In genomic region chr19:48681127-48681470, GRCh38 we compare ENCODE assay signal across 12 cellular contexts. TPM values are rescaled to one million over a fixed set of nuclear protein-coding genes. Genes with fewer than 3 reads are reported as not detected.
DNase-seq lines count a peak whose midpoint lies in the region; ATAC-seq and TF ChIP-seq lines count a peak whose summit lies in the region.
"Had no signal": no experiment of that assay in that cellular context is flagged by ENCODE, and none has a peak within 500 bp of the region (broad histone marks: within the 10 kb centered on the region; RNA-seq: fewer than 3 reads in every experiment).

No MANE protein-coding gene starts in this region.

- no peaks in the 10 kb centered on the region for H3K27me3 Mint-ChIP-seq in natural killer cell treated with Interleukin-12 subunit alpha and Interleukin-12 subunit beta and Interleukin-15 and Interleukin-18, amount 100 ng/mL, for 72 hours
- H3K27me3 Mint-ChIP-seq: stimulated activated naive CD8-positive, alpha-beta T cell treated with anti-CD3 and anti-CD28 coated beads, Interleukin-15, Interleukin-2, amounts not matched to agents 100 ng/mL and 50 ng/mL, for 24 hours had no signal

- H4K20me1 ChIP-seq in BLaER1 treated with 17β-estradiol and CSF1 and Interleukin-3, amounts not matched to agents 10 nM and 100 nM = no peaks in the 10 kb centered on the region; a peak in 1 of 22 replicates

- in situ Hi-C loops in astrocyte of the spinal cord (cut with HindIII; ENCODE audit: low sequenced_read_pairs) = no loop called here

- peak overlapping the region; percentile 52 to 79 (median 65); a peak in 20 of 22 replicates for H3K27ac ChIP-seq in BLaER1 treated with 17β-estradiol and CSF1 and Interleukin-3, amounts not matched to agents 10 nM and 100 nM

- 0 out of 20 replicates have a peak overlapping the region, but pooled peaks of 1 of the 10 experiments have one; percentile 19 for H3K4me3 ChIP-seq in BLaER1 treated with 17β-estradiol and CSF1 and Interleukin-3, amounts not matched to agents 10 nM and 100 nM
- H3K4me3 ChIP-seq in astrocyte of the spinal cord (ENCODE audit: low read depth, low read length) = no peak overlapping the region

- no peaks in the 10 kb centered on the region for H3K4me1 Mint-ChIP-seq in natural killer cell treated with Interleukin-12 subunit alpha and Interleukin-12 subunit beta and Interleukin-15 and Interleukin-18, amount 100 ng/mL, for 72 hours (ENCODE audit: low read depth in 2 of 2)

- H3K9ac ChIP-seq in BLaER1 treated with 17β-estradiol and CSF1 and Interleukin-3, amounts not matched to agents 10 nM and 100 nM = peak overlapping the region; percentile 20 to 65 (median 52); a peak in 18 of 22 replicates

- no peaks in the 10 kb centered on the region for H3K9me3 ChIP-seq in BLaER1 treated with 17β-estradiol and CSF1 and Interleukin-3, amounts not matched to agents 10 nM and 100 nM (replicated peaks in 1 of 11)

- no peaks in the 10 kb centered on the region for H3K27me3 ChIP-seq in BLaER1 treated with 17β-estradiol and CSF1 and Interleukin-3, amounts not matched to agents 10 nM and 100 nM

- peak overlapping the region; percentile 80 to 98 (median 92) for H3K4me2 ChIP-seq in BLaER1 treated with 17β-estradiol and CSF1 and Interleukin-3, amounts not matched to agents 10 nM and 100 nM

- peak; percentile 15 to 63 for ATAC-seq in natural killer cell treated with Interleukin-12 subunit alpha and Interleukin-12 subunit beta and Interleukin-15 and Interleukin-18, amount 100 ng/mL, for 72 hours
- ATAC-seq in GM21723 (IDR thresholded peaks at IDR 0.05; ENCODE audit: unreplicated experiment) = no peak

- no peak for TF ChIP-seq CTCF in astrocyte of the spinal cord (IDR thresholded peaks at IDR 0.05; ENCODE audit: low read depth, low read length)

- H3K36me3 ChIP-seq in BLaER1 treated with 17β-estradiol and CSF1 and Interleukin-3, amounts not matched to agents 10 nM and 100 nM = no peaks in the 10 kb centered on the region

- H3K4me3 Mint-ChIP-seq in natural killer cell treated with Interleukin-12 subunit alpha and Interleukin-12 subunit beta and Interleukin-15 and Interleukin-18, amount 100 ng/mL, for 72 hours = no peak overlapping the region
- H3K4me3 Mint-ChIP-seq: stimulated activated naive CD8-positive, alpha-beta T cell treated with anti-CD3 and anti-CD28 coated beads, Interleukin-15, Interleukin-2, amounts not matched to agents 100 ng/mL and 50 ng/mL, for 24 hours had no signal

- H3K4me1 ChIP-seq in BLaER1 treated with 17β-estradiol and CSF1 and Interleukin-3, amounts not matched to agents 10 nM and 100 nM = peaks cover 30 to 82% (median 61%) of the 10 kb centered on the region in 10 experiments

- no peak overlapping the region for H3K27ac Mint-ChIP-seq in natural killer cell treated with Interleukin-12 subunit alpha and Interleukin-12 subunit beta and Interleukin-15 and Interleukin-18, amount 100 ng/mL, for 72 hours
- H3K27ac Mint-ChIP-seq: stimulated activated naive CD8-positive, alpha-beta T cell treated with anti-CD3 and anti-CD28 coated beads, Interleukin-15, Interleukin-2, amounts not matched to agents 100 ng/mL and 50 ng/mL, for 24 hours had no signal

- no peaks in the 10 kb centered on the region for H3K9me3 Mint-ChIP-seq in natural killer cell treated with Interleukin-12 subunit alpha and Interleukin-12 subunit beta and Interleukin-15 and Interleukin-18, amount 100 ng/mL, for 72 hours
- H3K9me3 Mint-ChIP-seq: stimulated activated naive CD8-positive, alpha-beta T cell treated with anti-CD3 and anti-CD28 coated beads, Interleukin-15, Interleukin-2, amounts not matched to agents 100 ng/mL and 50 ng/mL, for 24 hours had no signal

- H3K36me3 Mint-ChIP-seq in natural killer cell treated with Interleukin-12 subunit alpha and Interleukin-12 subunit beta and Interleukin-15 and Interleukin-18, amount 100 ng/mL, for 72 hours = no peaks in the 10 kb centered on the region

- peak in 64 of 76 experiments; percentile 18 to 89 (median 68) for DNase-seq in HUDEP-2 (lab: John Stamatoyannopoulos, UW; ENCODE audit: unreplicated experiment in 76 of 76)
- DNase-seq in astrocyte of the spinal cord (ENCODE audit: low read depth, low spot score) = peak; percentile 56
- no peak for DNase-seq in natural killer cell treated with Interleukin-12 subunit alpha and Interleukin-12 subunit beta and Interleukin-15 and Interleukin-18, amount 100 ng/mL, for 72 hours (ENCODE audit: low spot score)
- DNase-seq in NK-92 (lab: John Stamatoyannopoulos, UW; ENCODE audit: unreplicated experiment) = no peak
- no peak for DNase-seq in midbrain (lab: John Stamatoyannopoulos, UW)
- DNase-seq in LoVo (ENCODE audit: low spot score) = no peak
- DNase-seq: DMS79, islet precursor cell had no signal

RNA-seq across cellular contexts. Expression of gene NTN5, which starts 8.3 kb away (rescaled TPM):
- under 1 TPM; 0.21 to 0.28 TPM for total RNA-seq in natural killer cell treated with Interleukin-12 subunit alpha and Interleukin-12 subunit beta and Interleukin-15 and Interleukin-18, amount 100 ng/mL, for 72 hours
- total RNA-seq: dermis microvascular lymphatic vessel endothelial cell had no signal

RNA-seq across cellular contexts. Expression of gene FUT2, which starts 14.7 kb away (rescaled TPM):
- not detected for total RNA-seq in natural killer cell treated with Interleukin-12 subunit alpha and Interleukin-12 subunit beta and Interleukin-15 and Interleukin-18, amount 100 ng/mL, for 72 hours
- total RNA-seq: dermis microvascular lymphatic vessel endothelial cell had no signal

RNA-seq across cellular contexts. Expression of gene CA11, which starts 35.1 kb away (rescaled TPM):
- 1 to 10 TPM; 4.7 to 4.9 TPM for total RNA-seq in natural killer cell treated with Interleukin-12 subunit alpha and Interleukin-12 subunit beta and Interleukin-15 and Interleukin-18, amount 100 ng/mL, for 72 hours

RNA-seq across cellular contexts. Expression of gene MAMSTR, which starts 38.4 kb away (rescaled TPM):
- total RNA-seq in natural killer cell treated with Interleukin-12 subunit alpha and Interleukin-12 subunit beta and Interleukin-15 and Interleukin-18, amount 100 ng/mL, for 72 hours = 1 to 10 TPM; 1.0 to 1.2 TPM

RNA-seq across cellular contexts. Expression of gene DBP, which starts 43.9 kb away (rescaled TPM):
- 1 to 10 TPM; 3.8 to 3.9 TPM for total RNA-seq in natural killer cell treated with Interleukin-12 subunit alpha and Interleukin-12 subunit beta and Interleukin-15 and Interleukin-18, amount 100 ng/mL, for 72 hours

Comparison
In these comparisons a context has a peak if more than half of its experiments do, and no peak if none do; other contexts are left out.
1. DNase-seq: peak in HUDEP-2 (64 of 76) and astrocyte of the spinal cord (single experiment); none in natural killer cell treated with Interleukin-12 subunit alpha and Interleukin-12 subunit beta and Interleukin-15 and Interleukin-18, amount 100 ng/mL, for 72 hours (single experiment), NK-92 (single experiment), midbrain (single experiment) and LoVo (single experiment).